ENCODE assay signal across 9 cellular contexts in the genomic region with DNA sequence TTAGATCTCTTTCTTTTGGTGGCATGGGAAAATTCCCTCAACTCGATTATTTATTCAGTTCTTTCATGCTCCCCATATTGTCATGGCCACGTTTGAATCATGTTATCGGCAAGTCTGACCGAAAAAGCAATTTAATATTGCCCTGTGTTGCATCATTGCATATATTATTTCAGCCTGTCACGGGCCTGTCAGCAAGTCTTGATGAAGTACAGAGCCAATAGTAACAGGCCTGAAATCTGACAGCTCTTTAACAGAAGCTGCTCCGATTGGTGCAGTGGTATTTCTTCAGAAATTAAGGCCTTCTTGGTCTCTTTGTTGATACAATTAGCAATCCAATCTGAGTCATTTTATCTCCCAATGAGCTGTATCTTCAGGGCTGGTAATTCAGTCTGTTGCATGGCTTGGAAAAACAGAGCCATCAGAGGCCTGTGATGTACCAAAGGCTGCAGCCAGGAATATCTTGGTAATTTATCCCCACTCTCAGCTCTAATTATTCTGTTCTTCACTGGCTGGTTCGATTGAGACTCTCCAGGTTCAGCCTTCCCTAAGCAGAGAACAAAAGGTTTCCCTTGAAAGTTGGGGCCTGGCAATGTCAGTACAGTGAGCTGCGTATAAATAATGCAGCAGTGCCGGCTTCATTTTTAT.
DNase-seq lines count a peak whose midpoint lies in the region; ATAC-seq and TF ChIP-seq lines count a peak whose summit lies in the region.
"Had no signal": no experiment of that assay in that cellular context is flagged by ENCODE, and none has a peak within 500 bp of the region (broad histone marks: within the 10 kb centered on the region; RNA-seq: fewer than 3 reads in every experiment).

No MANE protein-coding gene starts in this region.

- no peak for TF ChIP-seq CTCF in VCaP (conservative IDR thresholded peaks at IDR 0.05)

- ATAC-seq in left ventricle myocardium superior (peak; percentile 85), HG02678 (IDR thresholded peaks at IDR 0.05; ENCODE audit: unreplicated experiment) (no peak)

- no peak overlapping the region for H3K4me3 ChIP-seq in skeletal muscle cell (ENCODE audit: low read depth, low read length)

- intact Hi-C loops in left ventricle myocardium superior (cut with micrococcal nuclease) = no loop called here

- peak; percentile 74 for DNase-seq in GM04503 (ENCODE audit: low read depth)
- no peak for DNase-seq in left ventricle myocardium superior
- peak; percentile 96 for DNase-seq in skeletal muscle cell (ENCODE audit: low read depth)
- no peak for DNase-seq in GOT3 (lab: John Stamatoyannopoulos, UW)
- DNase-seq in NCI-H2029 (lab: John Stamatoyannopoulos, UW) = no peak
- no peak for DNase-seq in activated CD4-positive, CD25-positive, alpha-beta regulatory T cell (lab: John Stamatoyannopoulos, UW)
- DNase-seq: GF-D8 had no signal

- H3K27ac ChIP-seq in VCaP = peak overlapping the region; percentile 42; the same call in 1 of the 2 replicates

Comparison
In these comparisons a context has a peak if more than half of its experiments do, and no peak if none do; other contexts are left out.
1. DNase-seq: peak in GM04503 (single experiment) and skeletal muscle cell (single experiment); none in left ventricle myocardium superior (single experiment), GOT3 (single experiment), NCI-H2029 (single experiment) and activated CD4-positive, CD25-positive, alpha-beta regulatory T cell (0 of 4).